23 cellular contexts compared by ENCODE assay signal in the genomic region with DNA sequence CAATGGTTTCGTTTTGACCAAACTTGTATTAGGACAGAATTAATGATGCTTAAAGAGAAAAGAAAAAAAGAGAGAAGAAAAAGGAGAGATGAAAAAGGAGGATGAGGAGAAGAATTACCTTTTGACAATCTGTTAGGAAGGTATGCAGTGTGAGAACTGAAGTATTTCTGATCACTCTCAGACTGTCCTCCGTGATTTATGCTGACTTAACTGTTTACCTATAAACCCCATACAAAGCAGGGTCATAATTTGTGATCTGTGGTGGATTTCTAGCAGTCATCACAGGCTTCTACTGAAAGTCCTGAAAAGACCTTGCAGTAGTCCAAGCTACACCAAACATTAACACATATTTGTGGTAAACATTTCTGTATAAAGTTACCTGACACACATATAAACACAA.
"Had no signal": no experiment of that assay in that cellular context is flagged by ENCODE, and none has a peak within 500 bp of the region (broad histone marks: within the 10 kb centered on the region; RNA-seq: fewer than 3 reads in every experiment).

No MANE protein-coding gene starts in this region.

- H3K4me3 ChIP-seq: coronary artery, dorsolateral prefrontal cortex, esophagus squamous epithelium, gastrocnemius medialis, heart right ventricle, left lung, lower lobe of right lung, mucosa of descending colon had no signal

- H3K9me3 Mint-ChIP-seq: mesothelial cell of epicardium had no signal

- H3K36me3 ChIP-seq: esophagus squamous epithelium, gastrocnemius medialis, left lung had no signal

- DNase-seq: dermis blood vessel endothelial cell; dorsolateral prefrontal cortex; effector CD4-positive, alpha-beta T cell; effector memory CD4-positive, alpha-beta T cell; erythroblast; esophagus squamous epithelium; foreskin fibroblast; foreskin melanocyte; gastrocnemius medialis; glutamatergic neuron; head of caudate nucleus; heart right ventricle; hippocampal formation; left cardiac atrium; left ventricle myocardium superior; lower lobe of right lung; mesenchymal stem cell; mucosa of descending colon had no signal

- H3K27me3 ChIP-seq: dorsolateral prefrontal cortex, esophagus squamous epithelium, gastrocnemius medialis, heart right ventricle, left lung had no signal

- H3K27ac Mint-ChIP-seq: mesothelial cell of epicardium had no signal

- H3K27ac ChIP-seq: coronary artery, dorsolateral prefrontal cortex, epithelial cell of prostate, esophagus squamous epithelium, gastrocnemius medialis, heart right ventricle, left lung, lower lobe of right lung had no signal

- H3K9me3 ChIP-seq: esophagus squamous epithelium, gastrocnemius medialis, heart right ventricle, left lung, lower lobe of right lung had no signal

- H3K4me3 Mint-ChIP-seq: mesothelial cell of epicardium had no signal

- H3K4me1 ChIP-seq: esophagus squamous epithelium, gastrocnemius medialis, heart right ventricle, left lung, lower lobe of right lung had no signal

- ATAC-seq: esophagus mucosa, gastrocnemius medialis, heart right ventricle, left cardiac atrium, left lung, left ventricle myocardium superior, lower lobe of right lung, mucosa of descending colon had no signal
